Comparison of ENCODE assay signal across 9 cellular contexts in the genomic region with DNA sequence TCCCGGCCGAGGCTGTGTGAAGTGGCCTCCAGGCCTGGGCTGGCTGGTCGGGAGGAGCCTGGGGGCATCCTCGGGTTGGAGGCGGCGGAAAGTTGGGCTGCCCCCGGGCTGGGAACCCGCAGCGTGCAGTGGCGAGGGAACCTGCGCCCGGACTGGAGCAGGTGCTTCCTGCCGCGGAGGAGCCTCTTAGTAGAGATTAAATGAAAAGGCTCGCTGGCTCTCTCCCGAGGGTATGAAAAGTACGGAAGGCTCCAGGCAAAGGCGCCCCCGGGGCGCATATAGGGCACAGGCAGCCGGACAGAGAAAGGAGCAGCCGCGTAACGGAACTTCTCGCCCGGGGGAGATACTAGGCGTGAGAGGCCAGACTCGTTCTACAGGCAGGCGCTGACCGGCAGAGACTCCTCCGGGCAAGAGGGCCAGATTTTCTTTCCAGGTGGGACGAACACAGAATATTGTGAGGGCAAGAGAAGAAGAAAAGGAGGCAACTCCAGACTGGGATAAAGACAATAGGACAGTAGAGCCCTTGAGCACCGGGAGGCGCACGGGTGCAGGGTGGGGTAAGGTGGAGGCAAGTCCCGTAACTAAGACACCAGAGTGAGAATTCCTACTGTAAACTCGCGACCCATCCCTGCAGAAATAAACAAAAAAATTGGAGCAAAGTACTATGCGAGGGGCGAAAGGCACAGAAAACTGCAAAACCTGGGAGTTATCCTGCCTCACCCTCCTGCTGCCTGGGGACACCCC. TPM values are rescaled to one million over a fixed set of nuclear protein-coding genes. Genes with fewer than 3 reads are reported as not detected.
A peak's percentile ranks its signal among the peaks of the same experiment; 100 is the strongest.
DNase-seq lines count a peak whose midpoint lies in the region; ATAC-seq and TF ChIP-seq lines count a peak whose summit lies in the region.
"Had no signal": no experiment of that assay in that cellular context is flagged by ENCODE, and none has a peak within 500 bp of the region (broad histone marks: within the 10 kb centered on the region; RNA-seq: fewer than 3 reads in every experiment).

No MANE protein-coding gene starts in this region.

- no peak for TF ChIP-seq CTCF in coronary artery (IDR thresholded peaks at IDR 0.05)
- no peak for TF ChIP-seq CTCF in lower lobe of right lung (IDR thresholded peaks at IDR 0.05)
- no peak for TF ChIP-seq CTCF in type B pancreatic cell (conservative IDR thresholded peaks at IDR 0.05)

- no peaks in the 10 kb centered on the region for H3K9me3 ChIP-seq in lower lobe of right lung

- DNase-seq in NCI-H2029 (lab: John Stamatoyannopoulos, UW) (peak; percentile 21), NCI-H2029 treated with DMSO at 0.1 percent for 48 hours (lab: John Stamatoyannopoulos, UW) (no peak), NCI-H510A treated with DMSO at 0.1 percent for 48 hours (lab: John Stamatoyannopoulos, UW) (peak; percentile 86), coronary artery (ENCODE audit: low spot score) (no peak), lower lobe of right lung (no peak), type B pancreatic cell (ENCODE audit: extremely low spot score, unreplicated experiment) (no peak)
- DNase-seq in NK-92 treated with Interleukin-12 subunit alpha and Interleukin-12 subunit beta, amount 100 ng/mL, for 24 hours (lab: John Stamatoyannopoulos, UW): no peak

- H3K4me1 ChIP-seq in lower lobe of right lung: peaks cover 25% of the 10 kb centered on the region

- intact Hi-C loops in lower lobe of right lung (cut with DNase I): no loop called here

- H3K9me3 Mint-ChIP-seq in type B pancreatic cell: no peaks in the 10 kb centered on the region

- ATAC-seq in lower lobe of right lung (peak in 1 of 2 donors; percentile 23), GM21381 (IDR thresholded peaks at IDR 0.05; ENCODE audit: unreplicated experiment) (no peak)

- H3K27ac ChIP-seq in coronary artery: peak overlapping the region; percentile 79 to 94
- H3K27ac ChIP-seq in lower lobe of right lung: no peak overlapping the region
- H3K27ac ChIP-seq: VCaP had no signal

- H3K4me1 Mint-ChIP-seq in type B pancreatic cell (ENCODE audit: unreplicated experiment): peaks cover 14% of the 10 kb centered on the region

- H3K27me3 ChIP-seq in lower lobe of right lung (ENCODE audit: low read depth): peaks cover 58% of the 10 kb centered on the region

- H3K4me3 Mint-ChIP-seq in type B pancreatic cell: peak overlapping the region; percentile 97

- H3K27me3 Mint-ChIP-seq in type B pancreatic cell: peaks cover 41% of the 10 kb centered on the region

- H3K27ac Mint-ChIP-seq in type B pancreatic cell: peak overlapping the region; percentile 88

- H3K4me3 ChIP-seq in coronary artery (peak overlapping the region; percentile 93), lower lobe of right lung (peak overlapping the region; percentile 54)

- no peaks in the 10 kb centered on the region for H3K36me3 Mint-ChIP-seq in type B pancreatic cell

- no peaks in the 10 kb centered on the region for H3K36me3 ChIP-seq in lower lobe of right lung

RNA-seq across cellular contexts. Expression of gene CDH2, which starts 0.8 kb away (rescaled TPM):
- total RNA-seq in lower lobe of right lung (0.68 TPM), type B pancreatic cell (ENCODE audit: low replicate concordance) (38.2 and 145 TPM in 2 replicates)

Comparison
In these comparisons a context has a peak if more than half of its experiments do, and no peak if none do; other contexts are left out.
1. DNase-seq: peak in NCI-H2029 (single experiment) and NCI-H510A treated with DMSO at 0.1 percent for 48 hours (single experiment); none in NCI-H2029 treated with DMSO at 0.1 percent for 48 hours (single experiment), coronary artery (single experiment), lower lobe of right lung (single experiment), type B pancreatic cell (single experiment) and NK-92 treated with Interleukin-12 subunit alpha and Interleukin-12 subunit beta, amount 100 ng/mL, for 24 hours (single experiment).
2. RNA of gene CDH2, which starts 0.8 kb away (total RNA-seq): 38.2 to 145 TPM in type B pancreatic cell; 0.68 TPM in lower lobe of right lung (single experiment); every median in the first group is over 10 times any median in the second.